Comparison of ENCODE assay signal across 8 cellular contexts in the genomic region with DNA sequence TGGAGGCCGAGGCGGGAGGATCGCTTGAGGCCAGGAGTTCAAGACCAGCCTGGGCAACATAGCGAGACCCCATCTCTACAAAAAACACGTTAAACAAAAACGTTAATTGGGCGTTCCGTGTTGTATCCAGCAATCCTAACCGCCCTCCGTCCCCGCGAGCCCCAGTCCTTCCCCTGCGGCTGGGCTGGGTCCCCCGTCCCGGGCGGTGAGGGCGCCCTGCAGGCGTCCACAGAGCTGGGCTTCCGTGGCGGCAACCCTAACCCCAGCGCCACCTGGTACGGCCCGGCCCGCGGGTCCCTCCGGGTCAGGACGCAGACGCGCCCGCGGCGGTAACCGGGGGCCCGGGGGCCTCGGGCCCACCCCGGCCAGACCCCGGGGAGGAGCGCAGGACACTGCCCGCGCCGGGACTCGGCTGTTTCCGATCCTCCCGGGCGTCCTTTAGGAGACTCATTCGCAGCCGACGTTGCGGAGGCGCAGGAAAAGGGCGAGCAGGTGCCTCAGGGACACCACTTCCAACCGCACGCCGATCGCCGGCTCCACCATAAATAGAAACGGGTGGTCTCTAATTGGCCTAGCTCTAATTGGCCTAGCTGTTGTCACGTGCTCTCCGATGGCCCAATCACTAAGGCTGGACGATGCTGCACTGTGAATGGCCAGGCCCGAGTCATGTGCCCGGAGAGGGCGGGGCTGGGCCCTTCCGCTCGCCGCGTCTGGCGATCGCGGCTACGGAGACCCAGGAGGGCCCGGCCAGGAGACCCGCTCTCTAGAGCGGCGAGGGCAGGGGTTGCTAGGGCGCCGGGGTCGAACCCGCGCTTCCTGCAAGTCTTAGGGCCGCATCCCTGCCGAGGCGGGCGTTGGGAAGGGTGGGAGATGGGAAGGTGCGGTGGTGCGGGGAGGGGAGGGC. TPM values are rescaled to one million over a fixed set of nuclear protein-coding genes. Genes with fewer than 3 reads are reported as not detected.
DNase-seq lines count a peak whose midpoint lies in the region; ATAC-seq, FAIRE-seq and TF ChIP-seq lines count a peak whose summit lies in the region.

No MANE protein-coding gene starts in this region.

- BruUV-seq in HepG2 (replicated peaks; lab: Mats Ljungman, UMichigan): TSS peak; percentile 90

- WGBS in HepG2 (ENCODE audit: low lambda C conversion rate): 5% methylated on average over 47 of the region's 86 CpGs

- peak overlapping the region; percentile 73 for H3K4me2 ChIP-seq in HepG2 (ENCODE audit: low read depth, low read length)

- H3K9me3 ChIP-seq in HepG2 (ENCODE audit: low read length): no peaks in the 10 kb centered on the region

- no peaks in the 10 kb centered on the region for H3K36me3 Mint-ChIP-seq in CD14-positive monocyte

- peak; percentile 99 to 100 for TF ChIP-seq POLR2A in HepG2 (IDR thresholded peaks at IDR 0.05; ENCODE audit: insufficient read depth in 1 of 2, low read depth in 2 of 2, low read length in 2 of 2)

- peaks cover 0 to 5% (median 0%) of the 10 kb centered on the region in 7 donors for H3K9me3 Mint-ChIP-seq in CD14-positive monocyte

- peak overlapping the region; percentile 80 to 87 (median 81) for H3K4me3 ChIP-seq in HepG2 (replicated peaks in 1 of 3; ENCODE audit: insufficient read depth in 1 of 3, low read depth in 2 of 3, low read length in 3 of 3)

- intact Hi-C loops in CD14-positive monocyte (cut with micrococcal nuclease): loop anchor here in 1 of 2 donors (10.0 kb wide), 2 partner anchors 58 to 162 kb away; a partner anchor contains a TSS
- intact Hi-C loops in HepG2 (cut with micrococcal nuclease; ENCODE audit: unreplicated experiment): loop anchor here (2.0 kb wide), 1 partner anchor 26 kb away; no protein-coding TSS in a partner anchor

- DNase-seq in CD14-positive monocyte (ENCODE audit: low spot score): peak; percentile 94
- peak; percentile 100 for DNase-seq in NCI-H748 (lab: John Stamatoyannopoulos, UW; ENCODE audit: unreplicated experiment)
- DNase-seq in activated CD4-positive, alpha-beta T cell treated with anti-CD3 and anti-CD28 coated beads, Interleukin-2, amount 50 U/mL, for 24 hours (ENCODE audit: low read depth in 1 of 2, low spot score in 1 of 2): peak; percentile 71 to 93
- peak; percentile 97 to 99 for DNase-seq in dermis microvascular lymphatic vessel endothelial cell (ENCODE audit: low read depth in 2 of 2)
- peak; percentile 99 for DNase-seq in HepG2 (ENCODE audit: low spot score)
- DNase-seq in stimulated activated CD4-positive, alpha-beta T cell treated with anti-CD3 and anti-CD28 coated beads, Interleukin-2, amount 100 ng/mL, for 48 hours: peak; percentile 83 to 87

- CTCF ChIA-PET in HepG2 (lab: Yijun Ruan, JAX; ENCODE audit: low intra/inter-chr PET ratio, low total read pairs): no interaction called here

- peaks cover 0 to 6% (median 5%) of the 10 kb centered on the region in 3 donors for H3K27me3 Mint-ChIP-seq in CD14-positive monocyte (ENCODE audit: low read depth in 3 of 3)

- TF ChIP-seq RAD21 in HepG2 (CRISPR knock-in tag; IDR thresholded peaks at IDR 0.05): peak; percentile 43

- peak overlapping the region; percentile 79 to 92 (median 89) for H3K27ac Mint-ChIP-seq in CD14-positive monocyte

- H2AFZ ChIP-seq in HepG2 (ENCODE audit: low read length): no peak overlapping the region

- POLR2A ChIA-PET in HepG2 (lab: Yijun Ruan, JAX): interaction anchor here (0.7 to 4.3 kb wide), 38 partner anchors 9 to 276 kb away, joined by 3 to 119 read pairs (median 4); a partner anchor contains a TSS

- TF ChIP-seq EP300 in HepG2 (IDR thresholded peaks at IDR 0.05; ENCODE audit: low read depth in 2 of 2, low read length in 2 of 2) (peak; percentile 51 to 70), HepG2 (CRISPR knock-in tag; IDR thresholded peaks at IDR 0.05; ENCODE audit: borderline replicate concordance) (no peak)

- H3K27me3 ChIP-seq in HepG2 (ENCODE audit: control insufficient read depth in 1 of 2, insufficient read depth in 2 of 2, low read length in 2 of 2): no peaks in the 10 kb centered on the region

- ATAC-seq in GM19395 (IDR thresholded peaks at IDR 0.05; ENCODE audit: unreplicated experiment) (peak; percentile 95), HG03558 (IDR thresholded peaks at IDR 0.05; ENCODE audit: extremely low read depth, unreplicated experiment) (peak; percentile 82), HepG2 (peak; percentile 89)

- peaks cover 88% of the 10 kb centered on the region for H3K4me1 ChIP-seq in HepG2 (ENCODE audit: insufficient read depth, low read length)

- H4K20me1 ChIP-seq in HepG2 (ENCODE audit: insufficient read depth, low read length): no peaks in the 10 kb centered on the region

- peaks cover 54% of the 10 kb centered on the region for H3K4me1 Mint-ChIP-seq in CD14-positive monocyte

- H3K79me2 ChIP-seq in HepG2 (ENCODE audit: insufficient read depth, low read length): peaks cover 5% of the 10 kb centered on the region

- in situ Hi-C loops in HepG2 (cut with HindIII; ENCODE audit: extremely low pct_ligation_motif_present, low pct_unique_long_range_greater_than_20kb): no loop called here

- H3K36me3 ChIP-seq in HepG2 (replicated peaks in 1 of 2; ENCODE audit: control insufficient read depth in 1 of 2, insufficient read depth in 2 of 2, low read length in 2 of 2): no peaks in the 10 kb centered on the region

- H3K9ac ChIP-seq in HepG2 (ENCODE audit: insufficient read depth, low read depth, low read length): peak overlapping the region; percentile 97

- H3K27ac ChIP-seq in HepG2 (ENCODE audit: extremely low read length, insufficient read depth, low read length): peak overlapping the region; percentile 93

- peak overlapping the region; percentile 78 to 89 for H3K4me3 Mint-ChIP-seq in CD14-positive monocyte

- TF ChIP-seq CTCF in CD14-positive monocyte (IDR thresholded peaks at IDR 0.05) (no peak), HepG2 (CRISPR knock-in tag; IDR thresholded peaks at IDR 0.05) (no peak)

- peak; percentile 88 for FAIRE-seq in HepG2 (lab: Jason Lieb, UNC)

RNA-seq across cellular contexts. Expression of a gene that starts 19.0 kb away (rescaled TPM):
- polyA plus RNA-seq in CD14-positive monocyte (10 to 100 TPM; 47.0 to 60.9 TPM), HepG2 (2011; rRNA removed) (128 and 148 TPM in 2 replicates)
- total RNA-seq in dermis microvascular lymphatic vessel endothelial cell (36.1 and 56.0 TPM in 2 replicates), HepG2 (2016; rRNA removed; fragmentation: Illumina TruSeq; extraction: Trizol) (28.4 and 31.5 TPM in 2 replicates)
- total RNA-seq in HepG2 (2016; cell fraction: cytosol; rRNA removed; fragmentation: Illumina TruSeq; extraction: Trizol; ENCODE audit: low read depth): 19.2 and 20.4 TPM in 2 replicates
- 23.0 and 34.1 TPM in 2 replicates for total RNA-seq in HepG2 (2016; cell fraction: insoluble cytoplasmic fraction; rRNA removed; fragmentation: Illumina TruSeq; extraction: Trizol)
- 24.3 and 26.6 TPM in 2 replicates for total RNA-seq in HepG2 (2016; cell fraction: membrane; rRNA removed; fragmentation: Illumina TruSeq; extraction: Trizol)
- 42.8 and 45.6 TPM in 2 replicates for total RNA-seq in HepG2 (2016; cell fraction: nucleus; rRNA removed; fragmentation: Illumina TruSeq; extraction: Trizol)
- 81.5 and 90.2 TPM in 2 replicates for polyA plus RNA-seq in HepG2 (2011; cell fraction: cytosol; rRNA removed)
- 1,010 and 1,066 TPM in 2 replicates for polyA plus RNA-seq in HepG2 (2011; cell fraction: nucleus; rRNA removed)
- 164 and 234 TPM in 2 replicates for polyA plus RNA-seq in HepG2 (2012)
- 19.6 and 21.8 TPM in 2 replicates for polyA plus RNA-seq in HepG2 (2016; cell fraction: cytosol; fragmentation: Illumina TruSeq; extraction: Trizol; ENCODE audit: low read depth)
- polyA plus RNA-seq in HepG2 (2016; cell fraction: insoluble cytoplasmic fraction; fragmentation: Illumina TruSeq; extraction: Trizol; ENCODE audit: low read depth): 71.8 and 89.7 TPM in 2 replicates
- polyA plus RNA-seq in HepG2 (2016; cell fraction: membrane; fragmentation: Illumina TruSeq; extraction: Trizol; ENCODE audit: low read depth): 40.8 and 42.7 TPM in 2 replicates
- 316 and 342 TPM in 2 replicates for polyA plus RNA-seq in HepG2 (2016; cell fraction: nucleus; fragmentation: Illumina TruSeq; extraction: Trizol; ENCODE audit: insufficient read depth, low read depth)
- 78.0 and 103 TPM in 2 replicates for polyA minus RNA-seq in HepG2 (2011; rRNA and poly(A)+ RNA removed; ENCODE audit: low replicate concordance)
- 51.7 and 60.9 TPM in 2 replicates for polyA minus RNA-seq in HepG2 (2011; cell fraction: cytosol; rRNA and poly(A)+ RNA removed)
- 117 and 118 TPM in 2 replicates for polyA minus RNA-seq in HepG2 (2011; cell fraction: nucleus; rRNA and poly(A)+ RNA removed)

RNA-seq across cellular contexts. Expression of a gene that starts 24.9 kb away (rescaled TPM):
- under 1 TPM; 0.38 to 0.42 TPM for polyA plus RNA-seq in CD14-positive monocyte
- total RNA-seq in dermis microvascular lymphatic vessel endothelial cell: not detected in 2 replicates
- 29.7 and 67.6 TPM in 2 replicates for total RNA-seq in HepG2 (2016; rRNA removed; fragmentation: Illumina TruSeq; extraction: Trizol)
- total RNA-seq in HepG2 (2016; cell fraction: cytosol; rRNA removed; fragmentation: Illumina TruSeq; extraction: Trizol; ENCODE audit: low read depth): 23.3 and 25.5 TPM in 2 replicates
- 24.7 and 74.3 TPM in 2 replicates for total RNA-seq in HepG2 (2016; cell fraction: insoluble cytoplasmic fraction; rRNA removed; fragmentation: Illumina TruSeq; extraction: Trizol)
- 36.8 and 47.2 TPM in 2 replicates for total RNA-seq in HepG2 (2016; cell fraction: membrane; rRNA removed; fragmentation: Illumina TruSeq; extraction: Trizol)
- total RNA-seq in HepG2 (2016; cell fraction: nucleus; rRNA removed; fragmentation: Illumina TruSeq; extraction: Trizol): 53.2 and 64.7 TPM in 2 replicates
- polyA plus RNA-seq in HepG2 (2011; rRNA removed): 72.7 and 76.4 TPM in 2 replicates
- polyA plus RNA-seq in HepG2 (2011; cell fraction: cytosol; rRNA removed): 34.4 and 89.4 TPM in 2 replicates
- 127 and 155 TPM in 2 replicates for polyA plus RNA-seq in HepG2 (2011; cell fraction: nucleus; rRNA removed)
- 46.2 and 62.8 TPM in 2 replicates for polyA plus RNA-seq in HepG2 (2012)
- 56.5 and 63.8 TPM in 2 replicates for polyA plus RNA-seq in HepG2 (2016; cell fraction: cytosol; fragmentation: Illumina TruSeq; extraction: Trizol; ENCODE audit: low read depth)
- 56.7 and 68.4 TPM in 2 replicates for polyA plus RNA-seq in HepG2 (2016; cell fraction: insoluble cytoplasmic fraction; fragmentation: Illumina TruSeq; extraction: Trizol; ENCODE audit: low read depth)
- polyA plus RNA-seq in HepG2 (2016; cell fraction: membrane; fragmentation: Illumina TruSeq; extraction: Trizol; ENCODE audit: low read depth): 78.3 and 78.6 TPM in 2 replicates
- polyA plus RNA-seq in HepG2 (2016; cell fraction: nucleus; fragmentation: Illumina TruSeq; extraction: Trizol; ENCODE audit: insufficient read depth, low read depth): 226 and 244 TPM in 2 replicates
- polyA minus RNA-seq in HepG2 (2011; rRNA and poly(A)+ RNA removed; ENCODE audit: low replicate concordance): 43.3 TPM in 1 of 2 replicates, not detected in the other
- polyA minus RNA-seq in HepG2 (2011; cell fraction: cytosol; rRNA and poly(A)+ RNA removed): 31.0 and 32.1 TPM in 2 replicates
- 7.9 and 8.8 TPM in 2 replicates for polyA minus RNA-seq in HepG2 (2011; cell fraction: nucleus; rRNA and poly(A)+ RNA removed)

RNA-seq across cellular contexts. Expression of a gene that starts 41.1 kb away (rescaled TPM):
- polyA plus RNA-seq in CD14-positive monocyte (100 to 1,000 TPM; 136 to 209 TPM), HepG2 (2011; rRNA removed) (3.5 and 4.2 TPM in 2 replicates)
- total RNA-seq in dermis microvascular lymphatic vessel endothelial cell (0.26 and 1.9 TPM in 2 replicates), HepG2 (2016; rRNA removed; fragmentation: Illumina TruSeq; extraction: Trizol) (2.4 and 5.3 TPM in 2 replicates)
- 3.3 TPM in 2 replicates for total RNA-seq in HepG2 (2016; cell fraction: cytosol; rRNA removed; fragmentation: Illumina TruSeq; extraction: Trizol; ENCODE audit: low read depth)
- total RNA-seq in HepG2 (2016; cell fraction: insoluble cytoplasmic fraction; rRNA removed; fragmentation: Illumina TruSeq; extraction: Trizol): 3.0 and 5.5 TPM in 2 replicates
- total RNA-seq in HepG2 (2016; cell fraction: membrane; rRNA removed; fragmentation: Illumina TruSeq; extraction: Trizol): 3.8 and 5.6 TPM in 2 replicates
- 6.9 and 7.3 TPM in 2 replicates for total RNA-seq in HepG2 (2016; cell fraction: nucleus; rRNA removed; fragmentation: Illumina TruSeq; extraction: Trizol)
- 2.7 and 4.2 TPM in 2 replicates for polyA plus RNA-seq in HepG2 (2011; cell fraction: cytosol; rRNA removed)
- 6.7 and 7.1 TPM in 2 replicates for polyA plus RNA-seq in HepG2 (2011; cell fraction: nucleus; rRNA removed)
- polyA plus RNA-seq in HepG2 (2012): 5.0 and 7.2 TPM in 2 replicates
- 2.6 and 3.4 TPM in 2 replicates for polyA plus RNA-seq in HepG2 (2016; cell fraction: cytosol; fragmentation: Illumina TruSeq; extraction: Trizol; ENCODE audit: low read depth)
- polyA plus RNA-seq in HepG2 (2016; cell fraction: insoluble cytoplasmic fraction; fragmentation: Illumina TruSeq; extraction: Trizol; ENCODE audit: low read depth): 4.0 and 4.2 TPM in 2 replicates
- polyA plus RNA-seq in HepG2 (2016; cell fraction: membrane; fragmentation: Illumina TruSeq; extraction: Trizol; ENCODE audit: low read depth): 4.3 and 4.7 TPM in 2 replicates
- polyA plus RNA-seq in HepG2 (2016; cell fraction: nucleus; fragmentation: Illumina TruSeq; extraction: Trizol; ENCODE audit: insufficient read depth, low read depth): 5.1 and 5.5 TPM in 2 replicates
- 8.8 and 15.0 TPM in 2 replicates for polyA minus RNA-seq in HepG2 (2011; rRNA and poly(A)+ RNA removed; ENCODE audit: low replicate concordance)
- 1.9 and 2.6 TPM in 2 replicates for polyA minus RNA-seq in HepG2 (2011; cell fraction: cytosol; rRNA and poly(A)+ RNA removed)
- 5.0 and 7.3 TPM in 2 replicates for polyA minus RNA-seq in HepG2 (2011; cell fraction: nucleus; rRNA and poly(A)+ RNA removed)

Comparison
In these comparisons a context has a peak if more than half of its experiments do, and no peak if none do; other contexts are left out.
1. Peak in every context shown above with its lines: DNase-seq, ATAC-seq, H3K4me3 ChIP-seq and H3K27ac ChIP-seq.
2. RNA of a gene that starts 24.9 kb away (total RNA-seq): 23.3 to 74.3 TPM in HepG2; not detected in dermis microvascular lymphatic vessel endothelial cell; every median in the first group is over 10 times any median in the second.